1 cellular context compared by ENCODE assay signal in genomic region chr7:74449809-74450397, GRCh38.
TF ChIP-seq lines count a peak whose summit lies in the region.

No MANE protein-coding gene starts in this region.

TF ChIP-seq in HepG2, 621 proteins besides CTCF, POLR2A, EP300 and RAD21 (continued from another document and continues in another):
- TF ChIP-seq ZNF530 (CRISPR knock-in tag; IDR thresholded peaks at IDR 0.05; ENCODE audit: low read depth) (no peak), ZFP36 (IDR thresholded peaks at IDR 0.05; ENCODE audit: borderline replicate concordance, low read depth, low read length, partially characterized antibody) (no peak), CEBPZ (IDR thresholded peaks at IDR 0.05; ENCODE audit: low read length) (no peak), ZBTB14 (CRISPR knock-in tag; IDR thresholded peaks at IDR 0.05) (no peak), REPIN1 (CRISPR knock-in tag; IDR thresholded peaks at IDR 0.05; ENCODE audit: borderline replicate concordance, low read depth) (no peak), ZBTB44 (CRISPR knock-in tag; IDR thresholded peaks at IDR 0.05) (no peak), ZMYM2 (CRISPR knock-in tag; IDR thresholded peaks at IDR 0.05) (no peak), ZNF468 (CRISPR knock-in tag; IDR thresholded peaks at IDR 0.05) (no peak), TFDP2 (CRISPR knock-in tag; IDR thresholded peaks at IDR 0.05) (no peak), ZNF891 (CRISPR knock-in tag; IDR thresholded peaks at IDR 0.05) (no peak), ZNF772 (CRISPR knock-in tag; IDR thresholded peaks at IDR 0.05) (0 out of 2 replicates have a peak, but pooled peaks have one; percentile 43), PHF5A (CRISPR knock-in tag; IDR thresholded peaks at IDR 0.05; ENCODE audit: low read depth, unreplicated experiment) (no peak), BORCS8-MEF2B (CRISPR knock-in tag; IDR thresholded peaks at IDR 0.05) (peak; percentile 43; the same call in 1 of the 2 replicates), JUNB (CRISPR knock-in tag; IDR thresholded peaks at IDR 0.05; ENCODE audit: borderline replicate concordance) (no peak), KAT2B (IDR thresholded peaks at IDR 0.05; ENCODE audit: borderline replicate concordance, low read depth, low read length) (no peak), ADNP (CRISPR knock-in tag; IDR thresholded peaks at IDR 0.05) (no peak), ZSCAN22 (CRISPR knock-in tag; IDR thresholded peaks at IDR 0.05) (no peak), ZNF12 (CRISPR knock-in tag; IDR thresholded peaks at IDR 0.05) (no peak), ZNF138 (CRISPR knock-in tag; IDR thresholded peaks at IDR 0.05; ENCODE audit: low read depth) (0 out of 2 replicates have a peak, but pooled peaks have one; percentile 54), ZNF674 (CRISPR knock-in tag; IDR thresholded peaks at IDR 0.05; ENCODE audit: low read depth) (no peak), ZNF33B (CRISPR knock-in tag; IDR thresholded peaks at IDR 0.05) (no peak), HCFC1 (IDR thresholded peaks at IDR 0.05; ENCODE audit: low read depth, low read length) (no peak), NONO (IDR thresholded peaks at IDR 0.05) (no peak), NONO (CRISPR knock-in tag; conservative IDR thresholded peaks at IDR 0.05) (no peak), ZNF589 (CRISPR knock-in tag; conservative IDR thresholded peaks at IDR 0.05) (no peak), HIVEP1 (CRISPR knock-in tag; IDR thresholded peaks at IDR 0.05) (no peak), FOSL2 (CRISPR knock-in tag; IDR thresholded peaks at IDR 0.05) (peak; percentile 20; the same call in 1 of the 2 replicates), TRIM24 (CRISPR knock-in tag; IDR thresholded peaks at IDR 0.05) (no peak), HNRNPH1 (optimal IDR thresholded peaks at IDR 0.05; ENCODE audit: low read depth, low read length) (no peak), NRL (CRISPR knock-in tag; IDR thresholded peaks at IDR 0.05; ENCODE audit: borderline replicate concordance) (peak; percentile 46; the same call in 1 of the 2 replicates), PITX1 (CRISPR knock-in tag; IDR thresholded peaks at IDR 0.05) (no peak), YY1 (IDR thresholded peaks at IDR 0.05; ENCODE audit: insufficient read depth, insufficient replicate concordance, low read depth, low read length) (no peak), SALL1 (CRISPR knock-in tag; IDR thresholded peaks at IDR 0.05) (0 out of 2 replicates have a peak, but pooled peaks have one; percentile 10), FOXA3 (CRISPR knock-in tag; IDR thresholded peaks at IDR 0.05) (no peak), CC2D1A (CRISPR knock-in tag; IDR thresholded peaks at IDR 0.05) (no peak), CBX1 (IDR thresholded peaks at IDR 0.05; ENCODE audit: low read depth) (peak; percentile 36), SMARCC2 (IDR thresholded peaks at IDR 0.05) (no peak), GLMP (CRISPR knock-in tag; IDR thresholded peaks at IDR 0.05; ENCODE audit: borderline replicate concordance) (no peak), THRA (CRISPR knock-in tag; IDR thresholded peaks at IDR 0.05; ENCODE audit: borderline replicate concordance) (peak; percentile 23; the same call in 1 of the 2 replicates), PRDM4 (CRISPR knock-in tag; IDR thresholded peaks at IDR 0.05; ENCODE audit: borderline replicate concordance) (no peak), ZNF430 (CRISPR knock-in tag; IDR thresholded peaks at IDR 0.05) (no peak), ZBTB4 (CRISPR knock-in tag; IDR thresholded peaks at IDR 0.05; ENCODE audit: borderline replicate concordance) (no peak), ARNTL (CRISPR knock-in tag; IDR thresholded peaks at IDR 0.05) (no peak), RORA (CRISPR knock-in tag; IDR thresholded peaks at IDR 0.05) (no peak), PHF21A (CRISPR knock-in tag; IDR thresholded peaks at IDR 0.05) (no peak), ZNF614 (CRISPR knock-in tag; IDR thresholded peaks at IDR 0.05; ENCODE audit: borderline replicate concordance) (peak; percentile 35; the same call in 1 of the 2 replicates), MTA1 (CRISPR knock-in tag; IDR thresholded peaks at IDR 0.05; ENCODE audit: borderline replicate concordance) (0 out of 2 replicates have a peak, but pooled peaks have one; percentile 28), TAF1 (CRISPR knock-in tag; IDR thresholded peaks at IDR 0.05) (no peak), THAP11 (CRISPR knock-in tag; IDR thresholded peaks at IDR 0.05) (no peak), DR1 (CRISPR knock-in tag; IDR thresholded peaks at IDR 0.05) (peak; percentile 22; the same call in 1 of the 2 replicates), SIX4 (CRISPR knock-in tag; IDR thresholded peaks at IDR 0.05) (no peak), SNAI1 (CRISPR knock-in tag; IDR thresholded peaks at IDR 0.05; ENCODE audit: borderline replicate concordance) (no peak), STAG1 (CRISPR knock-in tag; IDR thresholded peaks at IDR 0.05) (peak; percentile 68), ZMYM3 (CRISPR knock-in tag; IDR thresholded peaks at IDR 0.05) (peak; percentile 91), TIGD3 (CRISPR knock-in tag; IDR thresholded peaks at IDR 0.05; ENCODE audit: borderline replicate concordance) (no peak)
